ENCODE assay signal across 9 cellular contexts in the genomic region with DNA sequence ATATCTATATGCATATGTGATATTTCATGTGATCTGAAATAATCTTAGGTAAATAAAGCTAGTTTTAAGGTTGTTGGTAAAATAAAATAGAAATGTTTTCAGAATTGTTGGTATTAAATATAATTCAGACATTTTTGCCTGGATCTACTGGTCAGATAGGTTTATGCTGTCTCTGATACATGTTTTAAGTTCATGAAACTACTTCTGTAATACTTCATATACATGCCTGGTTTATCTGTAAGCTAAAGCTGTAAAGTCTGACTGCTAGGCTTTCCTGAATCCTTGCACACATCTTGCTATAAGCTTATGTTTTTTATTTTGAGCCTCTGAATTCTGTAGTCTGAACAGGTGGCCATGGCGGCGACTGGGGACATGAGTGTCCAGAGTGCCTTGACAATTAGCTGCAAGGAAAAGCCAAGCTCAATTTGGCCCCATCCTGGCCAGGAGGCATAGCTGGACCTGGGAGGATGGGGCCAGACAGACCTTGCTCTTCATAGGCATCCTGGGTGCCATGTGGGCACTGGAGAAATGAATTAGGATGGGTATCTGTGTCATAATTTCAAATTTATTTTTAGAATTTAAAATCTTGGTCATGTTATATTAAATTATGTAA.
"Had no signal": no experiment of that assay in that cellular context is flagged by ENCODE, and none has a peak within 500 bp of the region (broad histone marks: within the 10 kb centered on the region; RNA-seq: fewer than 3 reads in every experiment).

No MANE protein-coding gene starts in this region.

- H3K9ac ChIP-seq: GM23248 had no signal

- DNase-seq: GM23248, GOT3, H7, HFFc6, IMR-90, KG1 had no signal

- ATAC-seq: K562 had no signal

- H3K9me3 ChIP-seq: HAP-1 had no signal

- H3K4me3 ChIP-seq: GM23248, HAP-1, K562 had no signal

- H2AFZ ChIP-seq: GM23248 had no signal

- H3K36me3 ChIP-seq: HAP-1 had no signal

- H3K4me1 ChIP-seq: HAP-1 had no signal

- FAIRE-seq: HTR-8/SVneo, K562 had no signal

- H3K27ac ChIP-seq: GM23248 had no signal
